ENCODE assay signal across 19 cellular contexts in genomic region chr11:58390551-58391063, GRCh38. TPM values are rescaled to one million over a fixed set of nuclear protein-coding genes. Genes with fewer than 3 reads are reported as not detected.
DNase-seq lines count a peak whose midpoint lies in the region; ATAC-seq and TF ChIP-seq lines count a peak whose summit lies in the region.
"Had no signal": no experiment of that assay in that cellular context is flagged by ENCODE, and none has a peak within 500 bp of the region (broad histone marks: within the 10 kb centered on the region; RNA-seq: fewer than 3 reads in every experiment).

No MANE protein-coding gene starts in this region.

- no peaks in the 10 kb centered on the region for H3K9me1 ChIP-seq in IMR-90 (ENCODE audit: insufficient read depth, low read length)

- no peak for TF ChIP-seq RAD21 in IMR-90 (IDR thresholded peaks at IDR 0.05; ENCODE audit: low read length)

- H3K27ac ChIP-seq in C4-2B (peak overlapping the region; percentile 42), IMR-90 (ENCODE audit: insufficient read depth, low read length) (peak overlapping the region; percentile 99), neuronal stem cell (replicated peaks; ENCODE audit: low read length) (no peak overlapping the region)
- H3K27ac ChIP-seq: A549 had no signal

- no TSS peak for BruUV-seq in IMR-90 (replicated peaks; lab: Mats Ljungman, UMichigan)

- CTCF ChIA-PET in IMR-90 (lab: Yijun Ruan, JAX) = interaction anchor here (1.0 kb wide), 1 partner anchor 122 kb away, joined by 3 read pairs; no protein-coding TSS in a partner anchor

- WGBS in IMR-90 (ENCODE audit: extremely low coverage in 2 of 2, insufficient read length in 1 of 2), 2 experiments = 60% methylated on average over 1 of the region's 18 CpGs; no CpG with 5 or more reads in 1 of the 2 experiments
- no CpG with 5 or more reads among the region's 18 CpGs for WGBS in neuronal stem cell (ENCODE audit: extremely low coverage in 2 of 2, insufficient read length in 2 of 2, insufficient replicate concordance in 1 of 2), 2 donors

- H3K4me2 ChIP-seq in IMR-90 (ENCODE audit: low read depth, low read length) = no peak overlapping the region
- no peak overlapping the region for H3K4me2 ChIP-seq in neuronal stem cell (ENCODE audit: insufficient read depth, low read length, poor library complexity, severe bottlenecking)
- H3K4me2 ChIP-seq: A549 had no signal

- H4K8ac ChIP-seq in IMR-90 (ENCODE audit: low read depth in 2 of 2, low read length in 2 of 2) (peak overlapping the region; percentile 70 to 86), neuronal stem cell (ENCODE audit: low read depth, low read length) (no peak overlapping the region)

- H3K4me3 ChIP-seq in IMR-90 (ENCODE audit: insufficient read depth, low read depth, low read length) (no peak overlapping the region), neuronal stem cell (ENCODE audit: low read length in 2 of 2) (no peak overlapping the region)
- H3K4me3 ChIP-seq: A549, K562 had no signal

- no peaks in the 10 kb centered on the region for H3K27me3 ChIP-seq in IMR-90 (ENCODE audit: control insufficient read depth, insufficient read depth, low read length)
- H3K27me3 ChIP-seq in neuronal stem cell (ENCODE audit: control insufficient read depth in 3 of 3, insufficient read depth in 3 of 3, low read depth in 1 of 3, low read length in 3 of 3) = no peaks in the 10 kb centered on the region
- H3K27me3 ChIP-seq: BE2C had no signal

- H3K23ac ChIP-seq in IMR-90 (ENCODE audit: low read depth, low read length) (no peak overlapping the region), neuronal stem cell (ENCODE audit: low read depth, low read length, poor library complexity) (peak overlapping the region; percentile 25)

- H4K5ac ChIP-seq in IMR-90 (ENCODE audit: low read depth, low read length) = peak overlapping the region; percentile 94

- no peaks in the 10 kb centered on the region for H3K27me3 Mint-ChIP-seq in chondrocyte (ENCODE audit: low read depth)

- H3K4ac ChIP-seq in IMR-90 (ENCODE audit: low read depth, low read length) (peak overlapping the region; percentile 96), neuronal stem cell (ENCODE audit: low read length) (no peak overlapping the region)

- H3K36me3 Mint-ChIP-seq in chondrocyte (ENCODE audit: low read depth) = peaks cover 3% of the 10 kb centered on the region
- H3K36me3 Mint-ChIP-seq: CD14-positive monocyte; CD8-positive, alpha-beta T cell had no signal

- no peak overlapping the region for H2AK9ac ChIP-seq in IMR-90 (replicated peaks; ENCODE audit: low read depth, low read length, poor library complexity)

- H2BK20ac ChIP-seq in IMR-90 (ENCODE audit: low read depth, low read length) = peak overlapping the region; percentile 97

- in situ Hi-C loops in IMR-90 (cut with MboI; ENCODE audit: low sequenced_read_pairs) = no loop called here

- H2BK15ac ChIP-seq in IMR-90 (ENCODE audit: low read depth, low read length) (peak overlapping the region; percentile 79; the same call in 1 of the 3 replicates), neuronal stem cell (ENCODE audit: low read length) (no peak overlapping the region)

- H3K79me1 ChIP-seq in IMR-90 (ENCODE audit: low read depth in 1 of 2, low read length in 2 of 2) (no peaks in the 10 kb centered on the region), neuronal stem cell (ENCODE audit: low read depth, low read length) (no peaks in the 10 kb centered on the region)

- H2AK5ac ChIP-seq in IMR-90 (ENCODE audit: low read depth, low read length) (peak overlapping the region; percentile 99), neuronal stem cell (ENCODE audit: low read depth, low read length) (no peak overlapping the region)

- peaks cover 35% of the 10 kb centered on the region for H3K4me1 Mint-ChIP-seq in chondrocyte (ENCODE audit: low read depth)
- H3K4me1 Mint-ChIP-seq: CD14-positive monocyte, H9 had no signal

- H4K91ac ChIP-seq in IMR-90 (ENCODE audit: insufficient read depth, low read depth, low read length) = peak overlapping the region; percentile 97
- H4K91ac ChIP-seq in neuronal stem cell (ENCODE audit: low read depth, low read length, poor library complexity) = no peak overlapping the region

- H2BK5ac ChIP-seq in IMR-90 (ENCODE audit: low read depth, low read length, poor library complexity, severe bottlenecking) (peak overlapping the region; percentile 100), neuronal stem cell (ENCODE audit: low read length) (no peak overlapping the region)

- H4K20me1 ChIP-seq in IMR-90 (ENCODE audit: insufficient read depth, low read length) = no peaks in the 10 kb centered on the region

- ATAC-seq in IMR-90 (ENCODE audit: low read depth) (no peak), GM21717 (IDR thresholded peaks at IDR 0.05; ENCODE audit: unreplicated experiment) (no peak), GM21423 (IDR thresholded peaks at IDR 0.05; ENCODE audit: unreplicated experiment) (no peak), GM18511 (IDR thresholded peaks at IDR 0.05; ENCODE audit: unreplicated experiment) (no peak)
- ATAC-seq: A549; CD8-positive, alpha-beta T cell; K562 had no signal

- H3K56ac ChIP-seq in IMR-90 (ENCODE audit: extremely low read depth, insufficient read depth, low read length) = peak overlapping the region; percentile 75; the same call in 1 of the 2 replicates

- no peak for TF ChIP-seq POLR2A in IMR-90 (IDR thresholded peaks at IDR 0.05; ENCODE audit: low read depth, low read length)

- peak overlapping the region; percentile 99 for H3K18ac ChIP-seq in IMR-90 (ENCODE audit: low read depth, low read length)
- H3K18ac ChIP-seq in neuronal stem cell (ENCODE audit: low read length) = no peak overlapping the region

- peaks cover 15% of the 10 kb centered on the region; the same call in 1 of the 2 replicates for H3K4me1 ChIP-seq in IMR-90 (ENCODE audit: control insufficient read depth, insufficient read depth, low read length)
- no peaks in the 10 kb centered on the region for H3K4me1 ChIP-seq in neuronal stem cell (ENCODE audit: control insufficient read depth in 2 of 2, insufficient read depth in 1 of 2, low read depth in 1 of 2, low read length in 2 of 2)
- H3K4me1 ChIP-seq: A549, BE2C had no signal

- DNase-seq in IMR-90 (no peak), chondrocyte (ENCODE audit: low spot score) (peak; percentile 85), neuronal stem cell (ENCODE audit: low spot score) (no peak), amygdala (lab: John Stamatoyannopoulos, UW) (no peak)
- DNase-seq: BE2C, COR-L47, DMS153, GF-D8, GOT3, H9 had no signal

- TF ChIP-seq CTCF in C4-2B (conservative IDR thresholded peaks at IDR 0.05) (no peak), IMR-90 (conservative IDR thresholded peaks at IDR 0.05; ENCODE audit: low read depth, low read length) (no peak), chondrocyte (IDR thresholded peaks at IDR 0.05) (no peak)

- H3K9me3 ChIP-seq in IMR-90 (ENCODE audit: control insufficient read depth, insufficient read depth, low read length) (peaks cover 8% of the 10 kb centered on the region), neuronal stem cell (replicated peaks in 1 of 2; ENCODE audit: control insufficient read depth in 2 of 2, insufficient read depth in 1 of 2, low read depth in 1 of 2, low read length in 2 of 2) (peaks cover 0 to 4% of the 10 kb centered on the region in 2 donors)
- H3K9me3 ChIP-seq: BE2C had no signal

- H3K27ac Mint-ChIP-seq in chondrocyte (ENCODE audit: unreplicated experiment) = no peak overlapping the region
- H3K27ac Mint-ChIP-seq: CD14-positive monocyte; CD8-positive, alpha-beta T cell; H9 had no signal

- no peaks in the 10 kb centered on the region for H3K36me3 ChIP-seq in IMR-90 (ENCODE audit: control insufficient read depth, insufficient read depth, low read length)
- no peaks in the 10 kb centered on the region for H3K36me3 ChIP-seq in neuronal stem cell (replicated peaks in 1 of 2; ENCODE audit: control insufficient read depth in 2 of 2, insufficient read depth in 2 of 2, low read length in 2 of 2)
- H3K36me3 ChIP-seq: BE2C had no signal

- H2AFZ ChIP-seq in IMR-90 (replicated peaks; ENCODE audit: low read length, poor library complexity) (peak overlapping the region; percentile 62), neuronal stem cell (ENCODE audit: low read length) (peak overlapping the region; percentile 17)

- H3K9me3 Mint-ChIP-seq in chondrocyte (ENCODE audit: low read depth) = peaks cover 13% of the 10 kb centered on the region

- H3K4me3 Mint-ChIP-seq in chondrocyte (ENCODE audit: unreplicated experiment) = no peak overlapping the region
- H3K4me3 Mint-ChIP-seq: CD14-positive monocyte; CD8-positive, alpha-beta T cell; H9 had no signal

- POLR2A ChIA-PET in IMR-90 (lab: Charles Lee; ENCODE audit: unreplicated experiment) = no interaction called here

- H2BK120ac ChIP-seq in IMR-90 (ENCODE audit: low read depth, low read length) (peak overlapping the region; percentile 98), neuronal stem cell (ENCODE audit: low read depth, low read length) (no peak overlapping the region)

- H3K9ac ChIP-seq in IMR-90 (ENCODE audit: low read depth, low read length) (no peak overlapping the region; the same call in 1 of the 2 replicates), neuronal stem cell (ENCODE audit: low read depth, low read length, poor library complexity) (no peak overlapping the region)

- intact Hi-C loops in IMR-90 (cut with micrococcal nuclease) = loop anchor here (5.0 to 10.0 kb wide), 5 partner anchors 58 to 628 kb away; partner anchors contain the start of gene CTNND1

- dilution Hi-C loops in IMR-90 (cut with HindIII; ENCODE audit: low sequenced_read_pairs, unreplicated experiment) = no loop called here

- H3K14ac ChIP-seq in IMR-90 (replicated peaks; ENCODE audit: low read depth, low read length) (peak overlapping the region; percentile 93), neuronal stem cell (ENCODE audit: low read length) (no peak overlapping the region)

- H2BK12ac ChIP-seq in neuronal stem cell (ENCODE audit: low read length) = no peak overlapping the region

RNA-seq across cellular contexts. Expression of gene OR5B3, which starts 16.1 kb away (rescaled TPM):
- total RNA-seq in IMR-90 (2012; rRNA removed) = not detected in 2 replicates
- not detected in 2 replicates for polyA plus RNA-seq in IMR-90 (2012; rRNA removed)
- not detected in 2 replicates for polyA plus RNA-seq in IMR-90 (2012; cell fraction: cytosol; rRNA removed)
- not detected in 2 replicates for polyA plus RNA-seq in IMR-90 (2012; cell fraction: nucleus; rRNA removed; ENCODE audit: low replicate concordance)
- total RNA-seq in chondrocyte = not detected in 3 replicates
- polyA plus RNA-seq in neuronal stem cell (2013, experiment 1 of 2) = not detected
- polyA plus RNA-seq in neuronal stem cell (2013, experiment 2 of 2) = not detected
- total RNA-seq: CD8-positive, alpha-beta T cell; H9; K562 had no signal
- polyA plus RNA-seq: A549, AG04450, CD14-positive monocyte, K562 had no signal

RNA-seq across cellular contexts. Expression of gene OR5B17, which starts 31.7 kb away (rescaled TPM):
- total RNA-seq in IMR-90 (2012; rRNA removed) (not detected in 2 replicates), chondrocyte (not detected in 3 replicates)
- polyA plus RNA-seq in IMR-90 (2012; rRNA removed) = not detected in 2 replicates
- not detected in 2 replicates for polyA plus RNA-seq in IMR-90 (2012; cell fraction: cytosol; rRNA removed)
- polyA plus RNA-seq in IMR-90 (2012; cell fraction: nucleus; rRNA removed; ENCODE audit: low replicate concordance) = not detected in 2 replicates
- polyA plus RNA-seq in neuronal stem cell (2013, experiment 1 of 2) = not detected
- polyA plus RNA-seq in neuronal stem cell (2013, experiment 2 of 2) = not detected
- total RNA-seq: CD8-positive, alpha-beta T cell; H9; K562 had no signal
- polyA plus RNA-seq: A549, AG04450, CD14-positive monocyte, K562 had no signal

RNA-seq across cellular contexts. Expression of gene OR5B2, which starts 37.3 kb away (rescaled TPM):
- total RNA-seq in IMR-90 (2012; rRNA removed) (under 0.01 TPM in 1 of 2 replicates, not detected in the other), chondrocyte (not detected in 3 replicates)
- polyA plus RNA-seq in IMR-90 (2012; rRNA removed) = not detected in 2 replicates
- polyA plus RNA-seq in IMR-90 (2012; cell fraction: cytosol; rRNA removed) = not detected in 2 replicates
- polyA plus RNA-seq in IMR-90 (2012; cell fraction: nucleus; rRNA removed; ENCODE audit: low replicate concordance) = 0.04 and 0.28 TPM in 2 replicates
- polyA plus RNA-seq in neuronal stem cell (2013, experiment 1 of 2) = not detected
- 0.03 TPM for polyA plus RNA-seq in neuronal stem cell (2013, experiment 2 of 2)
- total RNA-seq: CD8-positive, alpha-beta T cell; H9; K562 had no signal
- polyA plus RNA-seq: A549, CD14-positive monocyte, K562 had no signal

RNA-seq across cellular contexts. Expression of gene OR5B12, which starts 51.4 kb away (rescaled TPM):
- total RNA-seq in IMR-90 (2012; rRNA removed) (not detected in 2 replicates), chondrocyte (not detected in 3 replicates)
- not detected in 2 replicates for polyA plus RNA-seq in IMR-90 (2012; rRNA removed)
- polyA plus RNA-seq in IMR-90 (2012; cell fraction: cytosol; rRNA removed) = not detected in 2 replicates
- 0.07 TPM in 1 of 2 replicates, not detected in the other for polyA plus RNA-seq in IMR-90 (2012; cell fraction: nucleus; rRNA removed; ENCODE audit: low replicate concordance)
- not detected for polyA plus RNA-seq in neuronal stem cell (2013, experiment 1 of 2)
- polyA plus RNA-seq in neuronal stem cell (2013, experiment 2 of 2) = not detected
- total RNA-seq: CD8-positive, alpha-beta T cell; H9; K562 had no signal
- polyA plus RNA-seq: A549, AG04450, CD14-positive monocyte had no signal
